ENCODE assay signal across 23 cellular contexts in genomic region chr14:98923596-98923995, GRCh38.
A peak's percentile ranks its signal among the peaks of the same experiment; 100 is the strongest.
DNase-seq lines count a peak whose midpoint lies in the region; TF ChIP-seq lines count a peak whose summit lies in the region.
"Had no signal": no experiment of that assay in that cellular context is flagged by ENCODE, and none has a peak within 500 bp of the region (broad histone marks: within the 10 kb centered on the region; RNA-seq: fewer than 3 reads in every experiment).

No MANE protein-coding gene starts in this region.

- intact Hi-C loops in activated naive CD4-positive, alpha-beta T cell treated with anti-CD3 and anti-CD28 coated beads for 36 hours (cut with micrococcal nuclease): no loop called here

- TF ChIP-seq CTCF in epithelial cell of esophagus (IDR thresholded peaks at IDR 0.05; ENCODE audit: insufficient read depth, low read depth, low read length, missing control alignments): no peak

- no peak overlapping the region for H3K4me3 ChIP-seq in epithelial cell of esophagus (ENCODE audit: low read length)
- H3K4me3 ChIP-seq: BLaER1, GM12878 had no signal

- peaks cover 37% of the 10 kb centered on the region for H3K4me1 Mint-ChIP-seq in activated naive CD4-positive, alpha-beta T cell treated with anti-CD3 and anti-CD28 coated beads, Interleukin-2, amount 50 U/mL, for 24 hours
- peaks cover 29% of the 10 kb centered on the region for H3K4me1 Mint-ChIP-seq in activated naive CD4-positive, alpha-beta T cell treated with anti-CD3 and anti-CD28 coated beads for 36 hours (ENCODE audit: low read depth)
- peaks cover 28% of the 10 kb centered on the region for H3K4me1 Mint-ChIP-seq in activated T-cell treated with anti-CD3 and anti-CD28 coated beads, Interleukin-2, amount 50 U/mL, for 24 hours (ENCODE audit: low read depth)
- H3K4me1 Mint-ChIP-seq: CD14-positive monocyte had no signal

- peaks cover 10% of the 10 kb centered on the region for H3K36me3 Mint-ChIP-seq in activated naive CD4-positive, alpha-beta T cell treated with anti-CD3 and anti-CD28 coated beads, Interleukin-2, amount 50 U/mL, for 24 hours
- H3K36me3 Mint-ChIP-seq in activated naive CD4-positive, alpha-beta T cell treated with anti-CD3 and anti-CD28 coated beads for 36 hours (ENCODE audit: low read depth): peaks cover 3% of the 10 kb centered on the region
- no peaks in the 10 kb centered on the region for H3K36me3 Mint-ChIP-seq in activated T-cell treated with anti-CD3 and anti-CD28 coated beads, Interleukin-2, amount 50 U/mL, for 24 hours (ENCODE audit: low read depth)
- H3K36me3 Mint-ChIP-seq: CD14-positive monocyte had no signal

- H3K27ac Mint-ChIP-seq in activated naive CD4-positive, alpha-beta T cell treated with anti-CD3 and anti-CD28 coated beads, Interleukin-2, amount 50 U/mL, for 24 hours: peak overlapping the region; percentile 64
- H3K27ac Mint-ChIP-seq in activated naive CD4-positive, alpha-beta T cell treated with anti-CD3 and anti-CD28 coated beads for 36 hours: no peak overlapping the region
- no peak overlapping the region for H3K27ac Mint-ChIP-seq in activated T-cell treated with anti-CD3 and anti-CD28 coated beads, Interleukin-2, amount 50 U/mL, for 24 hours
- H3K27ac Mint-ChIP-seq: CD14-positive monocyte; CD4-positive, CD25-positive, alpha-beta regulatory T cell; CD8-positive, alpha-beta memory T cell had no signal

- DNase-seq in activated naive CD4-positive, alpha-beta T cell treated with anti-CD3 and anti-CD28 coated beads for 36 hours: no peak
- DNase-seq in epithelial cell of esophagus (ENCODE audit: low read depth) (peak; percentile 53), H4 (ENCODE audit: low spot score) (no peak)
- no peak for DNase-seq in activated T-cell treated with anti-CD3 and anti-CD28 coated beads, Interleukin-2, amount 50 U/mL, for 24 hours
- DNase-seq: 8988T; ACHN; BE2C; C1 segment of cervical spinal cord; CD4-positive, alpha-beta memory T cell; CD4-positive, CD25-positive, alpha-beta regulatory T cell; CD8-positive, alpha-beta memory T cell; COR-L47; DMS 273 treated with DMSO at 0.1 percent for 48 hours; DMS153; DMS53; DMS79; DND-41; EL; GDM1 had no signal

- CTCF ChIA-PET in activated naive CD4-positive, alpha-beta T cell treated with anti-CD3 and anti-CD28 coated beads for 36 hours (lab: Charles Lee): no interaction called here

- no peak overlapping the region for H3K4me3 Mint-ChIP-seq in activated naive CD4-positive, alpha-beta T cell treated with anti-CD3 and anti-CD28 coated beads, Interleukin-2, amount 50 U/mL, for 24 hours
- H3K4me3 Mint-ChIP-seq in activated naive CD4-positive, alpha-beta T cell treated with anti-CD3 and anti-CD28 coated beads for 36 hours: no peak overlapping the region
- H3K4me3 Mint-ChIP-seq in activated T-cell treated with anti-CD3 and anti-CD28 coated beads, Interleukin-2, amount 50 U/mL, for 24 hours: no peak overlapping the region
- H3K4me3 Mint-ChIP-seq: CD14-positive monocyte; CD4-positive, CD25-positive, alpha-beta regulatory T cell; CD8-positive, alpha-beta memory T cell had no signal

- H3K9me3 Mint-ChIP-seq in activated naive CD4-positive, alpha-beta T cell treated with anti-CD3 and anti-CD28 coated beads, Interleukin-2, amount 50 U/mL, for 24 hours: peaks cover 12% of the 10 kb centered on the region
- peaks cover 11% of the 10 kb centered on the region for H3K9me3 Mint-ChIP-seq in activated naive CD4-positive, alpha-beta T cell treated with anti-CD3 and anti-CD28 coated beads for 36 hours
- H3K9me3 Mint-ChIP-seq in activated T-cell treated with anti-CD3 and anti-CD28 coated beads, Interleukin-2, amount 50 U/mL, for 24 hours: peaks cover 10% of the 10 kb centered on the region

- H3K27me3 Mint-ChIP-seq in activated naive CD4-positive, alpha-beta T cell treated with anti-CD3 and anti-CD28 coated beads, Interleukin-2, amount 50 U/mL, for 24 hours: no peaks in the 10 kb centered on the region
- no peaks in the 10 kb centered on the region for H3K27me3 Mint-ChIP-seq in activated naive CD4-positive, alpha-beta T cell treated with anti-CD3 and anti-CD28 coated beads for 36 hours (ENCODE audit: low read depth)
- H3K27me3 Mint-ChIP-seq in activated T-cell treated with anti-CD3 and anti-CD28 coated beads, Interleukin-2, amount 50 U/mL, for 24 hours: no peaks in the 10 kb centered on the region
- H3K27me3 Mint-ChIP-seq: CD4-positive, alpha-beta memory T cell had no signal
